Comparison of ENCODE assay signal across 17 cellular contexts in genomic region chr18:59478591-59478990, GRCh38.
A peak's percentile ranks its signal among the peaks of the same experiment; 100 is the strongest.
DNase-seq lines count a peak whose midpoint lies in the region; ATAC-seq, FAIRE-seq and TF ChIP-seq lines count a peak whose summit lies in the region.
"Had no signal": no experiment of that assay in that cellular context is flagged by ENCODE, and none has a peak within 500 bp of the region (broad histone marks: within the 10 kb centered on the region; RNA-seq: fewer than 3 reads in every experiment).

No MANE protein-coding gene starts in this region.

- H3K4me3 Mint-ChIP-seq in activated CD4-positive, alpha-beta T cell treated with anti-CD3 and anti-CD28 coated beads, Interleukin-2, amount 10 ng/mL, durations not matched to agents 24 days and 14 days, result no peak overlapping the region
- no peak overlapping the region for H3K4me3 Mint-ChIP-seq in activated CD8-positive, alpha-beta T cell treated with anti-CD3 and anti-CD28 coated beads for 36 hours
- no peak overlapping the region for H3K4me3 Mint-ChIP-seq in activated naive CD4-positive, alpha-beta T cell treated with anti-CD3 and anti-CD28 coated beads, Interleukin-2, amount 10 ng/mL, durations not matched to agents 7 days and 5 days
- no peak overlapping the region for H3K4me3 Mint-ChIP-seq in naive thymus-derived CD4-positive, alpha-beta T cell
- H3K4me3 Mint-ChIP-seq: CD14-positive monocyte had no signal

- POLR2A ChIA-PET in activated CD8-positive, alpha-beta T cell treated with anti-CD3 and anti-CD28 coated beads for 36 hours (lab: Charles Lee), result no interaction called here
- POLR2A ChIA-PET in naive thymus-derived CD4-positive, alpha-beta T cell (lab: Charles Lee), result no interaction called here

- H3K36me3 Mint-ChIP-seq in activated CD4-positive, alpha-beta T cell treated with anti-CD3 and anti-CD28 coated beads, Interleukin-2, amount 10 ng/mL, durations not matched to agents 24 days and 14 days (ENCODE audit: low read depth), result no peaks in the 10 kb centered on the region
- H3K36me3 Mint-ChIP-seq in activated CD8-positive, alpha-beta T cell treated with anti-CD3 and anti-CD28 coated beads for 36 hours (ENCODE audit: low read depth), result no peaks in the 10 kb centered on the region
- H3K36me3 Mint-ChIP-seq in activated naive CD4-positive, alpha-beta T cell treated with anti-CD3 and anti-CD28 coated beads, Interleukin-2, amount 10 ng/mL, durations not matched to agents 7 days and 5 days, result no peaks in the 10 kb centered on the region
- peaks cover 0 to 10% (median 0%) of the 10 kb centered on the region in 5 donors for H3K36me3 Mint-ChIP-seq in naive thymus-derived CD4-positive, alpha-beta T cell
- H3K36me3 Mint-ChIP-seq: CD14-positive monocyte had no signal

- H3K9me3 Mint-ChIP-seq in activated CD4-positive, alpha-beta T cell treated with anti-CD3 and anti-CD28 coated beads, Interleukin-2, amount 10 ng/mL, durations not matched to agents 24 days and 14 days, result peaks cover 5% of the 10 kb centered on the region
- no peaks in the 10 kb centered on the region for H3K9me3 Mint-ChIP-seq in activated CD8-positive, alpha-beta T cell treated with anti-CD3 and anti-CD28 coated beads for 36 hours
- no peaks in the 10 kb centered on the region for H3K9me3 Mint-ChIP-seq in activated naive CD4-positive, alpha-beta T cell treated with anti-CD3 and anti-CD28 coated beads, Interleukin-2, amount 10 ng/mL, durations not matched to agents 7 days and 5 days
- peaks cover 0 to 13% (median 3%) of the 10 kb centered on the region in 11 donors for H3K9me3 Mint-ChIP-seq in naive thymus-derived CD4-positive, alpha-beta T cell

- DNase-seq in AG10803 (ENCODE audit: low read depth) (peak; percentile 87), SK-N-DZ (ENCODE audit: low spot score) (peak; percentile 90), left kidney (ENCODE audit: low read depth, low spot score) (peak; percentile 45)
- DNase-seq in activated CD4-positive, alpha-beta T cell treated with anti-CD3 and anti-CD28 coated beads, Interleukin-2, amount 10 ng/mL, durations not matched to agents 24 days and 14 days, result no peak
- no peak for DNase-seq in activated CD8-positive, alpha-beta T cell treated with anti-CD3 and anti-CD28 coated beads for 36 hours
- no peak for DNase-seq in activated naive CD4-positive, alpha-beta T cell treated with anti-CD3 and anti-CD28 coated beads, Interleukin-2, amount 10 ng/mL, durations not matched to agents 7 days and 5 days
- no peak for DNase-seq in naive thymus-derived CD4-positive, alpha-beta T cell
- DNase-seq: AML-193, GOT3, NCI-H1092, NCI-H146, NCI-H2081 treated with DMSO at 0.1 percent for 48 hours, NCI-H510A, NCI-H82 had no signal

- H3K4me3 ChIP-seq in AG10803 (ENCODE audit: low read length), result no peak overlapping the region
- no peak overlapping the region for H3K4me3 ChIP-seq in naive thymus-derived CD4-positive, alpha-beta T cell (ENCODE audit: low read length)

- no peak for ATAC-seq in activated CD8-positive, alpha-beta T cell treated with anti-CD3 and anti-CD28 coated beads for 36 hours
- ATAC-seq in naive thymus-derived CD4-positive, alpha-beta T cell, result no peak

- no peak for TF ChIP-seq CTCF in AG10803 (conservative IDR thresholded peaks at IDR 0.05; ENCODE audit: low read length)
- no peak for TF ChIP-seq CTCF in activated CD8-positive, alpha-beta T cell treated with anti-CD3 and anti-CD28 coated beads for 36 hours (IDR thresholded peaks at IDR 0.05)

- intact Hi-C loops in activated CD4-positive, alpha-beta T cell treated with anti-CD3 and anti-CD28 coated beads, Interleukin-2, amount 10 ng/mL, durations not matched to agents 24 days and 14 days (cut with micrococcal nuclease), result no loop called here
- intact Hi-C loops in activated CD8-positive, alpha-beta T cell treated with anti-CD3 and anti-CD28 coated beads for 36 hours (cut with micrococcal nuclease), result no loop called here
- intact Hi-C loops in naive thymus-derived CD4-positive, alpha-beta T cell (cut with micrococcal nuclease), result no loop called here

- H3K27me3 Mint-ChIP-seq in activated CD4-positive, alpha-beta T cell treated with anti-CD3 and anti-CD28 coated beads, Interleukin-2, amount 10 ng/mL, durations not matched to agents 24 days and 14 days, result peaks cover 17% of the 10 kb centered on the region
- H3K27me3 Mint-ChIP-seq in activated CD8-positive, alpha-beta T cell treated with anti-CD3 and anti-CD28 coated beads for 36 hours, result peaks cover 24% of the 10 kb centered on the region
- no peaks in the 10 kb centered on the region for H3K27me3 Mint-ChIP-seq in activated naive CD4-positive, alpha-beta T cell treated with anti-CD3 and anti-CD28 coated beads, Interleukin-2, amount 10 ng/mL, durations not matched to agents 7 days and 5 days
- peaks cover 13 to 45% (median 29%) of the 10 kb centered on the region in 5 donors for H3K27me3 Mint-ChIP-seq in naive thymus-derived CD4-positive, alpha-beta T cell

- H3K27ac Mint-ChIP-seq in activated CD4-positive, alpha-beta T cell treated with anti-CD3 and anti-CD28 coated beads, Interleukin-2, amount 10 ng/mL, durations not matched to agents 24 days and 14 days, result no peak overlapping the region
- no peak overlapping the region for H3K27ac Mint-ChIP-seq in activated CD8-positive, alpha-beta T cell treated with anti-CD3 and anti-CD28 coated beads for 36 hours
- no peak overlapping the region for H3K27ac Mint-ChIP-seq in activated naive CD4-positive, alpha-beta T cell treated with anti-CD3 and anti-CD28 coated beads, Interleukin-2, amount 10 ng/mL, durations not matched to agents 7 days and 5 days
- no peak overlapping the region for H3K27ac Mint-ChIP-seq in naive thymus-derived CD4-positive, alpha-beta T cell
- H3K27ac Mint-ChIP-seq: CD14-positive monocyte had no signal

- H3K4me1 Mint-ChIP-seq in activated CD4-positive, alpha-beta T cell treated with anti-CD3 and anti-CD28 coated beads, Interleukin-2, amount 10 ng/mL, durations not matched to agents 24 days and 14 days, result peaks cover 2% of the 10 kb centered on the region
- no peaks in the 10 kb centered on the region for H3K4me1 Mint-ChIP-seq in activated CD8-positive, alpha-beta T cell treated with anti-CD3 and anti-CD28 coated beads for 36 hours (ENCODE audit: low read depth)
- no peaks in the 10 kb centered on the region for H3K4me1 Mint-ChIP-seq in activated naive CD4-positive, alpha-beta T cell treated with anti-CD3 and anti-CD28 coated beads, Interleukin-2, amount 10 ng/mL, durations not matched to agents 7 days and 5 days
- H3K4me1 Mint-ChIP-seq in naive thymus-derived CD4-positive, alpha-beta T cell, result peaks cover 0 to 2% (median 0%) of the 10 kb centered on the region in 7 donors
- H3K4me1 Mint-ChIP-seq: CD14-positive monocyte had no signal

- H3K36me3 ChIP-seq in naive thymus-derived CD4-positive, alpha-beta T cell (ENCODE audit: control insufficient read depth in 2 of 3, insufficient read depth in 3 of 3, low read length in 3 of 3), result no peaks in the 10 kb centered on the region

- H3K27me3 ChIP-seq in naive thymus-derived CD4-positive, alpha-beta T cell (ENCODE audit: control insufficient read depth in 2 of 2, insufficient read depth in 2 of 2, low read length in 2 of 2), result no peaks in the 10 kb centered on the region

- H3K4me1 ChIP-seq in naive thymus-derived CD4-positive, alpha-beta T cell (ENCODE audit: control insufficient read depth in 2 of 2, insufficient read depth in 2 of 2, low read length in 2 of 2), result no peaks in the 10 kb centered on the region

- CTCF ChIA-PET in activated CD8-positive, alpha-beta T cell treated with anti-CD3 and anti-CD28 coated beads for 36 hours (lab: Charles Lee), result no interaction called here
- CTCF ChIA-PET in activated naive CD4-positive, alpha-beta T cell treated with anti-CD3 and anti-CD28 coated beads, Interleukin-2, amount 10 ng/mL, durations not matched to agents 7 days and 5 days (lab: Charles Lee), result interaction anchor here (1.1 kb wide), 1 partner anchor 19 kb away, joined by 3 read pairs; no protein-coding TSS in a partner anchor
- CTCF ChIA-PET in naive thymus-derived CD4-positive, alpha-beta T cell (lab: Charles Lee), result no interaction called here

- H3K9me3 ChIP-seq in naive thymus-derived CD4-positive, alpha-beta T cell (ENCODE audit: control insufficient read depth in 2 of 3, low read length in 3 of 3), result no peaks in the 10 kb centered on the region

- peak; percentile 29 for FAIRE-seq in endometrium (lab: Jason Lieb, UNC)
- FAIRE-seq: A204.1 had no signal

- no peak overlapping the region for H3K27ac ChIP-seq in naive thymus-derived CD4-positive, alpha-beta T cell (ENCODE audit: low read depth, low read length)

Comparison
In these comparisons a context has a peak if more than half of its experiments do, and no peak if none do; other contexts are left out.
1. DNase-seq: peak in AG10803 (single experiment), SK-N-DZ (single experiment) and left kidney (single experiment); none in activated CD4-positive, alpha-beta T cell treated with anti-CD3 and anti-CD28 coated beads, Interleukin-2, amount 10 ng/mL, durations not matched to agents 24 days and 14 days (single experiment), activated CD8-positive, alpha-beta T cell treated with anti-CD3 and anti-CD28 coated beads for 36 hours (single experiment), activated naive CD4-positive, alpha-beta T cell treated with anti-CD3 and anti-CD28 coated beads, Interleukin-2, amount 10 ng/mL, durations not matched to agents 7 days and 5 days (single experiment) and naive thymus-derived CD4-positive, alpha-beta T cell (0 of 9).